37 cellular contexts compared by ENCODE assay signal in genomic region chr20:50341050-50341449, GRCh38.
"Had no signal": no experiment of that assay in that cellular context is flagged by ENCODE, and none has a peak within 500 bp of the region (broad histone marks: within the 10 kb centered on the region; RNA-seq: fewer than 3 reads in every experiment).

No MANE protein-coding gene starts in this region.

- H3K4me3 ChIP-seq: MG63, PC-9 had no signal

- DNase-seq: activated CD4-positive, alpha-beta memory T cell treated with anti-CD3 and anti-CD28 coated beads, Interleukin-2, amount 10 ng/mL, durations not matched to agents 7 days and 5 days; activated CD4-positive, alpha-beta T cell treated with anti-CD3 and anti-CD28 coated beads for 1 hour; activated CD4-positive, alpha-beta T cell treated with anti-CD3 and anti-CD28 coated beads for 48 hours; activated CD4-positive, CD25-positive, alpha-beta regulatory T cell; activated CD8-positive, alpha-beta memory T cell treated with anti-CD3 and anti-CD28 coated beads for 24 hours; activated CD8-positive, alpha-beta memory T cell treated with anti-CD3 and anti-CD28 coated beads, Interleukin-2, amount 10 ng/mL, durations not matched to agents 7 days and 5 days; activated CD8-positive, alpha-beta memory T cell treated with anti-CD3 and anti-CD28 coated beads, Interleukin-2, amount 50 U/mL, for 48 hours; activated effector memory CD4-positive, alpha-beta T cell treated with Interleukin-2 at 50 U/mL for 16 hours; activated naive CD4-positive, alpha-beta T cell treated with anti-CD3 and anti-CD28 coated beads, Interleukin-2, amount 50 U/mL, for 16 hours; activated naive CD8-positive, alpha-beta T cell treated with anti-CD3 and anti-CD28 coated beads, Interleukin-2, amount 50 U/mL, for 24 hours; activated T-cell treated with anti-CD3 and anti-CD28 coated beads, Interleukin-2, amount 50 U/mL, for 48 hours; anterior cingulate cortex; central memory CD4-positive, alpha-beta T cell; Kasumi-1; KG1; MG63; NCI-H1048; NCI-H1436 treated with DMSO at 0.1 percent for 48 hours; NCI-H187; NCI-H2029 treated with DMSO at 0.1 percent for 48 hours; NCI-H2107; NCI-H2171; NCI-H510A; NCI-H526; NCI-H748 treated with DMSO at 0.1 percent for 48 hours; NK-92 treated with Interleukin-12 subunit alpha and Interleukin-12 subunit beta, amount 100 ng/mL, for 24 hours; PC-9; SIG-M5; SW 1271; T-helper 1 cell; T-helper 2 cell; T1000; WERI-Rb-1 had no signal

- H3K36me3 Mint-ChIP-seq: activated CD8-positive, alpha-beta memory T cell treated with anti-CD3 and anti-CD28 coated beads, Interleukin-2, amount 10 ng/mL, durations not matched to agents 7 days and 5 days; brain had no signal

- H3K27ac ChIP-seq: PC-9, RWPE1, WERI-Rb-1 had no signal

- H3K36me3 ChIP-seq: MG63, WERI-Rb-1 had no signal

- H3K4me2 ChIP-seq: PC-9 had no signal

- H2AFZ ChIP-seq: PC-9 had no signal

- ATAC-seq: activated CD8-positive, alpha-beta memory T cell treated with anti-CD3 and anti-CD28 coated beads, Interleukin-2, amount 10 ng/mL, durations not matched to agents 7 days and 5 days; activated naive CD8-positive, alpha-beta T cell treated with anti-CD3 and anti-CD28 coated beads, Interleukin-2, amount 50 U/mL, for 24 hours; Right ventricle myocardium inferior; SK-N-SH treated with all-trans-retinoic acid at 6 μM for 48 hours had no signal

- H3K9me3 Mint-ChIP-seq: activated CD4-positive, alpha-beta memory T cell treated with anti-CD3 and anti-CD28 coated beads, Interleukin-2, amount 10 ng/mL, durations not matched to agents 7 days and 5 days; activated naive CD8-positive, alpha-beta T cell treated with anti-CD3 and anti-CD28 coated beads, Interleukin-2, amount 50 U/mL, for 24 hours had no signal

- H3K4me3 Mint-ChIP-seq: activated CD4-positive, alpha-beta memory T cell treated with anti-CD3 and anti-CD28 coated beads, Interleukin-2, amount 10 ng/mL, durations not matched to agents 7 days and 5 days; activated CD8-positive, alpha-beta memory T cell treated with anti-CD3 and anti-CD28 coated beads, Interleukin-2, amount 10 ng/mL, durations not matched to agents 7 days and 5 days; activated naive CD8-positive, alpha-beta T cell treated with anti-CD3 and anti-CD28 coated beads, Interleukin-2, amount 50 U/mL, for 24 hours had no signal

- H3K27me3 ChIP-seq: MG63 had no signal

- H3K9me3 ChIP-seq: MG63 had no signal
